Comparison of ENCODE assay signal across 10 cellular contexts in the genomic region with DNA sequence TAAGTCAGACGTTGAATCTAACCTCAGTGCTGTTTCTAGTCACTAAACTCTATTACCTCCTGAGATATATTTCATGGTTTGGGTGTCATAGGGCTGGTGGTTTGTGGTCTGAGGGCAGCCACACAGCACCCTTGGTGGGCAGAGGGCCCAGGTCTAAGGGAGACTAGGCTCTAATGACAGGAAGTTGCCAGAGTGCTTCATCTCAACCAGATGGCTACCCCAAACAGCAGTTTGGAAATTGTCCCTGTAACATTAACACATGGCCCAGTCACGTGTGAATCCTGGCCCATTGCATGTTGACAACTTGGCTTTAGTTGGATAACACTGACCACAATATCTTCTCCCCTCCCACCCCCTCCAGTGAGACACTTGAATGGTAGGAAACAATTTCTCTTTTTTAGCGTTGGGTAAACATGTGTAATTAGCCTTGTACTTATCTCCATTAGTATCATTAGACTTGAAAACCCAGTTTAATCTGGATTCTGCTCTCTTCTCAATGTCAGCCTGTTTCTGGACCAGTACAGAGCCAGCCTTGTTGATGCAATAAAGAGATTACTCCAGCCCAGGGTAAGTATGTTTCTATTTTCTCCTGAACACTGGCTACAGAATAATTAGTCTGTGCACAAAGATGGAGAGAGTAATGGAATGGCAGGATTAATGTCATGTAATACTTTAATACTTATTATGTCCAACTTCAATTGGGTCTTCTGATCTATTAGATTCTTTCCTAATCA.
DNase-seq lines count a peak whose midpoint lies in the region; ATAC-seq, FAIRE-seq and TF ChIP-seq lines count a peak whose summit lies in the region.
"Had no signal": no experiment of that assay in that cellular context is flagged by ENCODE, and none has a peak within 500 bp of the region (broad histone marks: within the 10 kb centered on the region; RNA-seq: fewer than 3 reads in every experiment).

No MANE protein-coding gene starts in this region.

- H3K4me3 ChIP-seq in astrocyte (ENCODE audit: insufficient read depth, low read depth, low read length) = no peak overlapping the region
- H3K4me3 ChIP-seq: sigmoid colon had no signal

- peaks cover 5% of the 10 kb centered on the region for H3K9me3 Mint-ChIP-seq in astrocyte (ENCODE audit: unreplicated experiment)

- H3K27ac Mint-ChIP-seq in astrocyte (ENCODE audit: unreplicated experiment) = no peak overlapping the region

- H3K9ac ChIP-seq in astrocyte (ENCODE audit: low read length) = no peak overlapping the region

- no peak overlapping the region for H3K27ac ChIP-seq in astrocyte (ENCODE audit: low read depth, low read length)
- H3K27ac ChIP-seq: sigmoid colon had no signal

- H3K4me1 ChIP-seq in astrocyte (ENCODE audit: insufficient read depth, low read length) = no peaks in the 10 kb centered on the region
- H3K4me1 ChIP-seq: sigmoid colon had no signal

- H3K9me3 ChIP-seq in astrocyte (ENCODE audit: insufficient read depth, low read depth, low read length) = no peaks in the 10 kb centered on the region
- H3K9me3 ChIP-seq: sigmoid colon had no signal

- H2AFZ ChIP-seq in astrocyte (ENCODE audit: low read depth, low read length) = no peak overlapping the region

- no peaks in the 10 kb centered on the region for H4K20me1 ChIP-seq in astrocyte (ENCODE audit: insufficient read depth, low read length)

- peaks cover 11% of the 10 kb centered on the region for H3K4me1 Mint-ChIP-seq in astrocyte (ENCODE audit: low read depth, unreplicated experiment)

- no peak overlapping the region for H3K4me3 Mint-ChIP-seq in astrocyte (ENCODE audit: unreplicated experiment)

- no peaks in the 10 kb centered on the region for H3K36me3 Mint-ChIP-seq in astrocyte (ENCODE audit: low read depth, unreplicated experiment)

- TF ChIP-seq CTCF in astrocyte (IDR thresholded peaks at IDR 0.05; ENCODE audit: insufficient read depth, low read depth, low read length) = no peak

- no peaks in the 10 kb centered on the region for H3K36me3 ChIP-seq in astrocyte (ENCODE audit: insufficient read depth, low read length)
- H3K36me3 ChIP-seq: sigmoid colon had no signal

- no peaks in the 10 kb centered on the region for H3K27me3 Mint-ChIP-seq in astrocyte (ENCODE audit: low read depth, unreplicated experiment)

- H3K4me2 ChIP-seq in astrocyte (ENCODE audit: low read length) = no peak overlapping the region

- H3K27me3 ChIP-seq in astrocyte (ENCODE audit: insufficient read depth, low read length) = no peaks in the 10 kb centered on the region
- H3K27me3 ChIP-seq: sigmoid colon had no signal

- FAIRE-seq in astrocyte (lab: Jason Lieb, UNC) = no peak

- ATAC-seq in GM21390 (IDR thresholded peaks at IDR 0.05; ENCODE audit: unreplicated experiment) (peak; percentile 58), GM19328 (IDR thresholded peaks at IDR 0.05; ENCODE audit: unreplicated experiment) (no peak)
- ATAC-seq: esophagus mucosa had no signal

- DNase-seq in DMS 273 treated with DMSO at 0.1 percent for 48 hours (lab: John Stamatoyannopoulos, UW) = peak; percentile 12
- peak; percentile 17 for DNase-seq in NAMALWA (ENCODE audit: low spot score)
- peak; percentile 61 for DNase-seq in astrocyte (ENCODE audit: low read depth)
- DNase-seq in stimulated activated naive CD4-positive, alpha-beta T cell treated with Interleukin-2 at 50 U/mL for 16 hours (lab: John Stamatoyannopoulos, UW) = no peak
- no peak for DNase-seq in NCI-H526 (lab: John Stamatoyannopoulos, UW)
- no peak for DNase-seq in DMS153 (lab: John Stamatoyannopoulos, UW)
- DNase-seq: sigmoid colon had no signal

- no peaks in the 10 kb centered on the region for H3K79me2 ChIP-seq in astrocyte (ENCODE audit: insufficient read depth, low read length)

Comparison
In these comparisons a context has a peak if more than half of its experiments do, and no peak if none do; other contexts are left out.
1. DNase-seq: peak in DMS 273 treated with DMSO at 0.1 percent for 48 hours (single experiment), NAMALWA (single experiment) and astrocyte (single experiment); none in stimulated activated naive CD4-positive, alpha-beta T cell treated with Interleukin-2 at 50 U/mL for 16 hours (single experiment), NCI-H526 (0 of 2) and DMS153 (single experiment).